ENCODE assay signal across 8 cellular contexts in genomic region chr4:184851200-184851541, GRCh38.
DNase-seq lines count a peak whose midpoint lies in the region; ATAC-seq lines count a peak whose summit lies in the region.

No MANE protein-coding gene starts in this region.

- no peaks in the 10 kb centered on the region for H3K36me3 ChIP-seq in muscle layer of duodenum (ENCODE audit: control insufficient read depth in 1 of 2, insufficient read depth in 2 of 2, low read length in 2 of 2)

- ATAC-seq in GM18870 (IDR thresholded peaks at IDR 0.05; ENCODE audit: unreplicated experiment) = peak; percentile 62
- peak; percentile 71 for ATAC-seq in HG02588 (IDR thresholded peaks at IDR 0.05; ENCODE audit: unreplicated experiment)

- peak; percentile 45 to 72 for DNase-seq in NCI-H526 (lab: John Stamatoyannopoulos, UW)
- DNase-seq in NCI-H2171 treated with DMSO at 0.1 percent for 48 hours (lab: John Stamatoyannopoulos, UW) = no peak
- no peak for DNase-seq in NCI-H2107 (lab: John Stamatoyannopoulos, UW)
- no peak for DNase-seq in NCI-H446 treated with DMSO at 0.1 percent for 48 hours (lab: John Stamatoyannopoulos, UW)
- no peak for DNase-seq in kidney glomerular epithelial cell (lab: John Stamatoyannopoulos, UW)

- H3K27me3 ChIP-seq in muscle layer of duodenum (ENCODE audit: low read depth, low read length) = no peaks in the 10 kb centered on the region

- H3K4me3 ChIP-seq in muscle layer of duodenum (ENCODE audit: low read depth in 1 of 2, low read length in 2 of 2) = no peak overlapping the region

- no peaks in the 10 kb centered on the region for H3K9me3 ChIP-seq in muscle layer of duodenum (ENCODE audit: control insufficient read depth in 1 of 2, low read length in 2 of 2)

- no peaks in the 10 kb centered on the region for H3K4me1 ChIP-seq in muscle layer of duodenum (ENCODE audit: control insufficient read depth in 1 of 2, insufficient read depth in 2 of 2, low read length in 2 of 2)

- H3K27ac ChIP-seq in muscle layer of duodenum (ENCODE audit: low read length) = peak overlapping the region; percentile 3

Comparison
In these comparisons a context has a peak if more than half of its experiments do, and no peak if none do; other contexts are left out.
1. DNase-seq: peak in NCI-H526 (2 of 2); none in NCI-H2171 treated with DMSO at 0.1 percent for 48 hours (single experiment), NCI-H2107 (single experiment), NCI-H446 treated with DMSO at 0.1 percent for 48 hours (single experiment) and kidney glomerular epithelial cell (single experiment).